ENCODE assay signal across 21 cellular contexts in the genomic region with DNA sequence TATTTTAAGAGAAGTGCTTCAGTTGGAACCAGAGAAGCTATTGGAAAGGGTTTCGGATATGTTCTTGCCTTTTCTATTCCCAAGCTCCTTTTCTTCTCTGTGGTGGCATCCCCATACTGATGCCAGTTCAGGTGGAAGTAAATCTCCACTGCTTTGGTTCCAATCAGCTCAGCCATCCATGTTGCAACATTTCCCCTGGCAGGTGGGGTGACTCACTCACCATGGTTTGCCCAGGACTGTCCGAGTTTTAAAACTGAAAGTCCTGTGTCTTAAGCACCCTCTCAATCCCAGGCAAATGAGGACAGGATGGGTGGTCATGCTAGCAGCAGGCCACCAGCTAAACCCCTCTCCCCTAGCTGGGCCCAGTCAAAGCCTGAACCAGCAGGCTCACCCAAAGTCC. TPM values are rescaled to one million over a fixed set of nuclear protein-coding genes. Genes with fewer than 3 reads are reported as not detected.
DNase-seq lines count a peak whose midpoint lies in the region; ATAC-seq, FAIRE-seq and TF ChIP-seq lines count a peak whose summit lies in the region.
"Had no signal": no experiment of that assay in that cellular context is flagged by ENCODE, and none has a peak within 500 bp of the region (broad histone marks: within the 10 kb centered on the region; RNA-seq: fewer than 3 reads in every experiment).

No MANE protein-coding gene starts in this region.

- peaks cover 9% of the 10 kb centered on the region for H3K4me1 Mint-ChIP-seq in activated CD8-positive, alpha-beta T cell treated with anti-CD3 and anti-CD28 coated beads for 36 hours (ENCODE audit: low read depth)

- H3K9me3 ChIP-seq in HepG2 (ENCODE audit: low read length) (no peaks in the 10 kb centered on the region), heart right ventricle (no peaks in the 10 kb centered on the region)
- H3K9me3 ChIP-seq: SJSA1 had no signal

- H3K4me3 Mint-ChIP-seq in activated CD8-positive, alpha-beta T cell treated with anti-CD3 and anti-CD28 coated beads for 36 hours = no peak overlapping the region
- H3K4me3 Mint-ChIP-seq: CD14-positive monocyte had no signal

- H3K27ac ChIP-seq in RWPE1 (no peak overlapping the region), HepG2 (ENCODE audit: extremely low read length, insufficient read depth, low read length) (no peak overlapping the region), heart right ventricle (peak overlapping the region in 1 of 10 donors; percentile 36)
- H3K27ac ChIP-seq: KMS-11, SJSA1 had no signal

- H3K4me1 ChIP-seq in HepG2 (ENCODE audit: insufficient read depth, low read length) (no peaks in the 10 kb centered on the region), heart right ventricle (peaks cover 0 to 77% (median 39%) of the 10 kb centered on the region in 9 donors)
- H3K4me1 ChIP-seq: SJSA1 had no signal

- ATAC-seq in HepG2 (no peak), GM21423 (IDR thresholded peaks at IDR 0.05; ENCODE audit: unreplicated experiment) (no peak), heart right ventricle (no peak)
- ATAC-seq in activated CD8-positive, alpha-beta T cell treated with anti-CD3 and anti-CD28 coated beads for 36 hours = no peak

- no peaks in the 10 kb centered on the region for H3K79me2 ChIP-seq in HepG2 (ENCODE audit: insufficient read depth, low read length)

- FAIRE-seq in HepG2 (lab: Jason Lieb, UNC) = no peak
- FAIRE-seq: GM12891, H1 had no signal

- no peak overlapping the region for H2AFZ ChIP-seq in HepG2 (ENCODE audit: low read length)

- no peak for TF ChIP-seq EP300 in HepG2 (IDR thresholded peaks at IDR 0.05; ENCODE audit: low read depth in 2 of 2, low read length in 2 of 2)
- no peak for TF ChIP-seq EP300 in HepG2 (CRISPR knock-in tag; IDR thresholded peaks at IDR 0.05; ENCODE audit: borderline replicate concordance)

- no peaks in the 10 kb centered on the region for H4K20me1 ChIP-seq in HepG2 (ENCODE audit: insufficient read depth, low read length)

- H3K36me3 Mint-ChIP-seq in activated CD8-positive, alpha-beta T cell treated with anti-CD3 and anti-CD28 coated beads for 36 hours (ENCODE audit: low read depth) = no peaks in the 10 kb centered on the region
- H3K36me3 Mint-ChIP-seq: CD14-positive monocyte had no signal

- DNase-seq in Daoy (ENCODE audit: low read depth) (peak; percentile 15), RWPE1 (ENCODE audit: low spot score) (peak; percentile 35), cerebellar cortex (ENCODE audit: low spot score) (peak; percentile 53), HepG2 (ENCODE audit: low spot score) (no peak), superior temporal gyrus (ENCODE audit: extremely low spot score) (no peak), heart right ventricle (no peak)
- no peak for DNase-seq in activated CD8-positive, alpha-beta T cell treated with anti-CD3 and anti-CD28 coated beads for 36 hours
- DNase-seq: 8988T, EL, NCI-H1048, NCI-H1436, NCI-H2029, NCI-H345, NCI-H524 treated with DMSO at 0.1 percent for 48 hours had no signal

- BruUV-seq in HepG2 (replicated peaks; lab: Mats Ljungman, UMichigan) = no TSS peak

- CTCF ChIA-PET in RWPE1 (lab: Yijun Ruan, JAX) (interaction anchor here (0.7 kb wide), 1 partner anchor 281 kb away, joined by 3 read pairs; no protein-coding TSS in a partner anchor), HepG2 (lab: Yijun Ruan, JAX; ENCODE audit: low intra/inter-chr PET ratio, low total read pairs) (no interaction called here)
- CTCF ChIA-PET in activated CD8-positive, alpha-beta T cell treated with anti-CD3 and anti-CD28 coated beads for 36 hours (lab: Charles Lee) = no interaction called here

- intact Hi-C loops in HepG2 (cut with micrococcal nuclease; ENCODE audit: unreplicated experiment) (no loop called here), heart right ventricle (cut with DNase I) (no loop called here)
- intact Hi-C loops in activated CD8-positive, alpha-beta T cell treated with anti-CD3 and anti-CD28 coated beads for 36 hours (cut with micrococcal nuclease) = no loop called here

- in situ Hi-C loops in HepG2 (cut with HindIII; ENCODE audit: extremely low pct_ligation_motif_present, low pct_unique_long_range_greater_than_20kb) = no loop called here

- no peak overlapping the region for H3K4me2 ChIP-seq in HepG2 (ENCODE audit: low read depth, low read length)
- H3K4me2 ChIP-seq: KMS-11 had no signal

- H3K27me3 ChIP-seq in HepG2 (ENCODE audit: control insufficient read depth in 1 of 2, insufficient read depth in 2 of 2, low read length in 2 of 2) (0 out of 5 replicates have a peak, but pooled peaks cover 0 to 3% of the 10 kb centered on the region in 2 experiments), heart right ventricle (peaks cover 0 to 49% (median 0%) of the 10 kb centered on the region in 7 donors)
- H3K27me3 ChIP-seq: SJSA1 had no signal

- H3K36me3 ChIP-seq in HepG2 (replicated peaks in 1 of 2; ENCODE audit: control insufficient read depth in 1 of 2, insufficient read depth in 2 of 2, low read length in 2 of 2) (no peaks in the 10 kb centered on the region), heart right ventricle (no peaks in the 10 kb centered on the region)
- H3K36me3 ChIP-seq: SJSA1 had no signal

- H3K27me3 Mint-ChIP-seq in activated CD8-positive, alpha-beta T cell treated with anti-CD3 and anti-CD28 coated beads for 36 hours = peaks cover 4% of the 10 kb centered on the region

- H3K9me3 Mint-ChIP-seq in activated CD8-positive, alpha-beta T cell treated with anti-CD3 and anti-CD28 coated beads for 36 hours = no peaks in the 10 kb centered on the region
- H3K9me3 Mint-ChIP-seq: CD14-positive monocyte had no signal

- WGBS in HepG2 (ENCODE audit: low lambda C conversion rate) = 22% methylated on average over 1 of the region's 2 CpGs
- WGBS in heart right ventricle, 2 donors = 81 to 90% methylated on average over 2 of the region's 2 CpGs

- TF ChIP-seq RAD21 in HepG2 (CRISPR knock-in tag; IDR thresholded peaks at IDR 0.05) = no peak

- POLR2A ChIA-PET in RWPE1 (lab: Yijun Ruan, JAX; ENCODE audit: low non-redundant PET) = no interaction called here
- POLR2A ChIA-PET in HepG2 (lab: Yijun Ruan, JAX) = no interaction called here
- POLR2A ChIA-PET in activated CD8-positive, alpha-beta T cell treated with anti-CD3 and anti-CD28 coated beads for 36 hours (lab: Charles Lee) = no interaction called here

- TF ChIP-seq CTCF in RWPE1 (conservative IDR thresholded peaks at IDR 0.05; ENCODE audit: low read depth) (no peak), HepG2 (CRISPR knock-in tag; IDR thresholded peaks at IDR 0.05) (no peak), heart right ventricle (IDR thresholded peaks at IDR 0.05) (no peak)
- no peak for TF ChIP-seq CTCF in activated CD8-positive, alpha-beta T cell treated with anti-CD3 and anti-CD28 coated beads for 36 hours (IDR thresholded peaks at IDR 0.05)

- H3K9ac ChIP-seq in HepG2 (ENCODE audit: insufficient read depth, low read depth, low read length) = no peak overlapping the region
- H3K9ac ChIP-seq: KMS-11 had no signal

- H3K27ac Mint-ChIP-seq in activated CD8-positive, alpha-beta T cell treated with anti-CD3 and anti-CD28 coated beads for 36 hours = no peak overlapping the region
- H3K27ac Mint-ChIP-seq: CD14-positive monocyte had no signal

- H3K4me3 ChIP-seq in HepG2 (replicated peaks in 1 of 3; ENCODE audit: insufficient read depth in 1 of 3, low read depth in 2 of 3, low read length in 3 of 3) (no peak overlapping the region), heart right ventricle (no peak overlapping the region)
- H3K4me3 ChIP-seq: SJSA1 had no signal

- TF ChIP-seq POLR2A in HepG2 (IDR thresholded peaks at IDR 0.05; ENCODE audit: insufficient read depth in 1 of 2, low read depth in 2 of 2, low read length in 2 of 2) = no peak

TF ChIP-seq in HepG2, 621 proteins besides CTCF, POLR2A, EP300 and RAD21 (continues in another document):
- no peak for TF ChIP-seq TSC22D2 (CRISPR knock-in tag; IDR thresholded peaks at IDR 0.05; ENCODE audit: borderline replicate concordance)
- 0 out of 2 replicates have a peak, but pooled peaks have one; percentile 15 for TF ChIP-seq FOSL2 (CRISPR knock-in tag; IDR thresholded peaks at IDR 0.05)
- TF ChIP-seq, protein P1, sequence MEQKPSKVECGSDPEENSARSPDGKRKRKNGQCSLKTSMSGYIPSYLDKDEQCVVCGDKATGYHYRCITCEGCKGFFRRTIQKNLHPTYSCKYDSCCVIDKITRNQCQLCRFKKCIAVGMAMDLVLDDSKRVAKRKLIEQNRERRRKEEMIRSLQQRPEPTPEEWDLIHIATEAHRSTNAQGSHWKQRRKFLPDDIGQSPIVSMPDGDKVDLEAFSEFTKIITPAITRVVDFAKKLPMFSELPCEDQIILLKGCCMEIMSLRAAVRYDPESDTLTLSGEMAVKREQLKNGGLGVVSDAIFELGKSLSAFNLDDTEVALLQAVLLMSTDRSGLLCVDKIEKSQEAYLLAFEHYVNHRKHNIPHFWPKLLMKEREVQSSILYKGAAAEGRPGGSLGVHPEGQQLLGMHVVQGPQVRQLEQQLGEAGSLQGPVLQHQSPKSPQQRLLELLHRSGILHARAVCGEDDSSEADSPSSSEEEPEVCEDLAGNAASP (CRISPR knock-in tag; IDR thresholded peaks at IDR 0.05; ENCODE audit: borderline replicate concordance) = no peak

RNA-seq across cellular contexts. Expression of a gene that starts 15.1 kb away (rescaled TPM):
- total RNA-seq in Daoy (2014; rRNA removed; shearing (Covaris generic)) = 0.86 TPM in 1 of 2 replicates, not detected in the other
- total RNA-seq in HepG2 (2016; rRNA removed; fragmentation: Illumina TruSeq; extraction: Trizol) (not detected in 2 replicates), heart right ventricle (10 to 100 TPM; 15.5 to 25.3 (median 20.6) TPM)
- total RNA-seq in HepG2 (2016; cell fraction: cytosol; rRNA removed; fragmentation: Illumina TruSeq; extraction: Trizol; ENCODE audit: low read depth) = not detected in 2 replicates
- not detected in 2 replicates for total RNA-seq in HepG2 (2016; cell fraction: insoluble cytoplasmic fraction; rRNA removed; fragmentation: Illumina TruSeq; extraction: Trizol)
- not detected in 2 replicates for total RNA-seq in HepG2 (2016; cell fraction: membrane; rRNA removed; fragmentation: Illumina TruSeq; extraction: Trizol)
- not detected in 2 replicates for total RNA-seq in HepG2 (2016; cell fraction: nucleus; rRNA removed; fragmentation: Illumina TruSeq; extraction: Trizol)
- polyA plus RNA-seq in HepG2 (2011; rRNA removed) (not detected in 2 replicates), heart right ventricle (10 to 100 TPM; 18.7 to 23.2 TPM)
- polyA plus RNA-seq in HepG2 (2011; cell fraction: cytosol; rRNA removed) = 0.01 TPM in 1 of 2 replicates, not detected in the other
- not detected in 2 replicates for polyA plus RNA-seq in HepG2 (2011; cell fraction: nucleus; rRNA removed)
- not detected in 2 replicates for polyA plus RNA-seq in HepG2 (2012)
- polyA plus RNA-seq in HepG2 (2016; cell fraction: cytosol; fragmentation: Illumina TruSeq; extraction: Trizol; ENCODE audit: low read depth) = not detected in 2 replicates
- polyA plus RNA-seq in HepG2 (2016; cell fraction: insoluble cytoplasmic fraction; fragmentation: Illumina TruSeq; extraction: Trizol; ENCODE audit: low read depth) = not detected in 2 replicates
- polyA plus RNA-seq in HepG2 (2016; cell fraction: membrane; fragmentation: Illumina TruSeq; extraction: Trizol; ENCODE audit: low read depth) = not detected in 2 replicates
- polyA plus RNA-seq in HepG2 (2016; cell fraction: nucleus; fragmentation: Illumina TruSeq; extraction: Trizol; ENCODE audit: insufficient read depth, low read depth) = not detected in 2 replicates
- not detected in 2 replicates for polyA minus RNA-seq in HepG2 (2011; rRNA and poly(A)+ RNA removed; ENCODE audit: low replicate concordance)
- not detected in 2 replicates for polyA minus RNA-seq in HepG2 (2011; cell fraction: cytosol; rRNA and poly(A)+ RNA removed)
- polyA minus RNA-seq in HepG2 (2011; cell fraction: nucleus; rRNA and poly(A)+ RNA removed) = not detected in 2 replicates
- under 1 TPM; 0.20 to 0.41 TPM for total RNA-seq in activated CD8-positive, alpha-beta T cell treated with anti-CD3 and anti-CD28 coated beads for 36 hours
- polyA plus RNA-seq: AG04450, CD14-positive monocyte had no signal

Comparison
In these comparisons a context has a peak if more than half of its experiments do, and no peak if none do; other contexts are left out.
1. DNase-seq: peak in Daoy (single experiment), RWPE1 (single experiment) and cerebellar cortex (single experiment); none in HepG2 (single experiment), activated CD8-positive, alpha-beta T cell treated with anti-CD3 and anti-CD28 coated beads for 36 hours (single experiment), superior temporal gyrus (single experiment) and heart right ventricle (0 of 2).